Comparison of ENCODE assay signal across 11 cellular contexts in genomic region chr9:114329624-114330022, GRCh38. TPM values are rescaled to one million over a fixed set of nuclear protein-coding genes. Genes with fewer than 3 reads are reported as not detected.
"Had no signal": no experiment of that assay in that cellular context is flagged by ENCODE, and none has a peak within 500 bp of the region (broad histone marks: within the 10 kb centered on the region; RNA-seq: fewer than 3 reads in every experiment).

Gene ORM2 (plus strand): TSS chr9:114329869. CDS start chr9:114329905, 36 bp downstream.

RNA-seq across cellular contexts. Expression of gene ORM2, which starts in this region (rescaled TPM):
- total RNA-seq: activated CD8-positive, alpha-beta memory T cell treated with anti-CD3 and anti-CD28 coated beads for 36 hours; activated naive CD8-positive, alpha-beta T cell treated with anti-CD3 and anti-CD28 coated beads for 36 hours; activated T-helper 2 cell treated with anti-CD3 and anti-CD28 coated beads, Interferon-gamma antibody, Interleukin-2, Interleukin-4, amounts not matched to agents 10 μg/mL and 5 μg/mL and 100 μg/mL, durations not matched to agents 14 hours and 24 hours and 36 hours; chondrocyte; endothelial cell of umbilical vein; kidney epithelial cell; natural killer cell treated with Interleukin-12 subunit alpha and Interleukin-12 subunit beta and Interleukin-15 and Interleukin-18, amount 100 ng/mL, for 72 hours; osteoblast; posterior vena cava; skeletal muscle tissue; T-helper 1 cell treated with Interleukin-12 subunit alpha and Interleukin-12 subunit beta and Interleukin-4 antibody, amounts not matched to agents 30 ng/mL and 1 ng/mL, for 36 hours had no signal
- polyA plus RNA-seq: endothelial cell of umbilical vein had no signal
